ENCODE assay signal across 3 cellular contexts in the genomic region with DNA sequence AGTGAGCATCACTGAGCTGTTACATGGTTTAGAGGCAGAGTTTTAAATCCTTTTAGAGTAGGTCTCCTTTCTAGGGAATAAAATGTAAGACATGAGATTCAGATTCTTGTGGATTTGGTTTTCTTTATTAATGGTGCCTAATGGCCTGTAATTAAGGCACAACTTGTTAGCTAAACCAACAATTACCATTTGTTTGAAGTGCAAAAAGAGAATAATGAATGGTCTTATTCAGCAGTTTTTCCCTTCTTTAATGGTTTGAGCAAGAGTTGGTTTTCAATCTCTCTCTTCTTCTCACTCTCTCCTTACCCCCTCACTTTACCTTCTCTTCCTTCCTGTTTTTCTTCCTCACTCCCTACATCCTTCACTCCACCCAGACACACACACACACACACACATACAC.
TF ChIP-seq lines count a peak whose summit lies in the region.

No MANE protein-coding gene starts in this region.

TF ChIP-seq in A549, 52 proteins besides CTCF, POLR2A, EP300 and RAD21 (continued from another document):
- no peak for TF ChIP-seq FOSL2 (IDR thresholded peaks at IDR 0.05)
- no peak for TF ChIP-seq FOSL2 (CRISPR knock-in tag; IDR thresholded peaks at IDR 0.05)
- TF ChIP-seq MAFK (IDR thresholded peaks at IDR 0.05; ENCODE audit: partially characterized antibody): peak; percentile 19
- TF ChIP-seq RARB (CRISPR knock-in tag; IDR thresholded peaks at IDR 0.05): no peak

TF ChIP-seq in IMR-90, 13 proteins besides CTCF, POLR2A, EP300 and RAD21:
- TF ChIP-seq, protein P1, sequence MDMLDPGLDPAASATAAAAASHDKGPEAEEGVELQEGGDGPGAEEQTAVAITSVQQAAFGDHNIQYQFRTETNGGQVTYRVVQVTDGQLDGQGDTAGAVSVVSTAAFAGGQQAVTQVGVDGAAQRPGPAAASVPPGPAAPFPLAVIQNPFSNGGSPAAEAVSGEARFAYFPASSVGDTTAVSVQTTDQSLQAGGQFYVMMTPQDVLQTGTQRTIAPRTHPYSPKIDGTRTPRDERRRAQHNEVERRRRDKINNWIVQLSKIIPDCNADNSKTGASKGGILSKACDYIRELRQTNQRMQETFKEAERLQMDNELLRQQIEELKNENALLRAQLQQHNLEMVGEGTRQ (IDR thresholded peaks at IDR 0.05; ENCODE audit: low read depth, low read length): no peak
- peak; percentile 33; the same call in 1 of the 2 replicates for TF ChIP-seq MAFK (IDR thresholded peaks at IDR 0.05; ENCODE audit: low read depth, low read length)

TF ChIP-seq in K562, 482 proteins besides CTCF, POLR2A, EP300 and RAD21 (continued from another document):
- TF ChIP-seq BRCA1 (IDR thresholded peaks at IDR 0.05) (no peak), BRCA1 (CRISPR knock-in tag; IDR thresholded peaks at IDR 0.05) (no peak), ZNF140 (CRISPR knock-in tag; IDR thresholded peaks at IDR 0.05) (no peak), ARNT (IDR thresholded peaks at IDR 0.05) (no peak), CBX5 (IDR thresholded peaks at IDR 0.05; ENCODE audit: borderline replicate concordance, low read depth) (no peak), CBFA2T2 (conservative IDR thresholded peaks at IDR 0.05) (no peak), ZNF316 (IDR thresholded peaks at IDR 0.05) (peak; percentile 78), NFE2 (IDR thresholded peaks at IDR 0.05; ENCODE audit: low read depth) (no peak), C11orf30 (IDR thresholded peaks at IDR 0.05; ENCODE audit: low read depth) (peak; percentile 73), ZNF57 (CRISPR knock-in tag; IDR thresholded peaks at IDR 0.05) (no peak), RB1 (IDR thresholded peaks at IDR 0.05; ENCODE audit: low read depth) (no peak), STAT5B (CRISPR knock-in tag; IDR thresholded peaks at IDR 0.05) (no peak), MAFG (tag; conservative IDR thresholded peaks at IDR 0.05) (peak; percentile 35; the same call in 1 of the 2 replicates), EWSR1 (IDR thresholded peaks at IDR 0.05; ENCODE audit: borderline replicate concordance, low read depth, partially characterized antibody) (no peak), KHSRP (IDR thresholded peaks at IDR 0.05) (no peak), RAD51 (IDR thresholded peaks at IDR 0.05; ENCODE audit: borderline replicate concordance, low read depth) (no peak), CAMTA2 (CRISPR knock-in tag; conservative IDR thresholded peaks at IDR 0.05) (no peak)
- TF ChIP-seq, protein P2, sequence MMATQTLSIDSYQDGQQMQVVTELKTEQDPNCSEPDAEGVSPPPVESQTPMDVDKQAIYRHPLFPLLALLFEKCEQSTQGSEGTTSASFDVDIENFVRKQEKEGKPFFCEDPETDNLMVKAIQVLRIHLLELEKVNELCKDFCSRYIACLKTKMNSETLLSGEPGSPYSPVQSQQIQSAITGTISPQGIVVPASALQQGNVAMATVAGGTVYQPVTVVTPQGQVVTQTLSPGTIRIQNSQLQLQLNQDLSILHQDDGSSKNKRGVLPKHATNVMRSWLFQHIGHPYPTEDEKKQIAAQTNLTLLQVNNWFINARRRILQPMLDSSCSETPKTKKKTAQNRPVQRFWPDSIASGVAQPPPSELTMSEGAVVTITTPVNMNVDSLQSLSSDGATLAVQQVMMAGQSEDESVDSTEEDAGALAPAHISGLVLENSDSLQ (IDR thresholded peaks at IDR 0.05): no peak
- TF ChIP-seq, protein P3, sequence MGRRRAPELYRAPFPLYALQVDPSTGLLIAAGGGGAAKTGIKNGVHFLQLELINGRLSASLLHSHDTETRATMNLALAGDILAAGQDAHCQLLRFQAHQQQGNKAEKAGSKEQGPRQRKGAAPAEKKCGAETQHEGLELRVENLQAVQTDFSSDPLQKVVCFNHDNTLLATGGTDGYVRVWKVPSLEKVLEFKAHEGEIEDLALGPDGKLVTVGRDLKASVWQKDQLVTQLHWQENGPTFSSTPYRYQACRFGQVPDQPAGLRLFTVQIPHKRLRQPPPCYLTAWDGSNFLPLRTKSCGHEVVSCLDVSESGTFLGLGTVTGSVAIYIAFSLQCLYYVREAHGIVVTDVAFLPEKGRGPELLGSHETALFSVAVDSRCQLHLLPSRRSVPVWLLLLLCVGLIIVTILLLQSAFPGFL (CRISPR knock-in tag; IDR thresholded peaks at IDR 0.05): no peak
- TF ChIP-seq, protein P4, sequence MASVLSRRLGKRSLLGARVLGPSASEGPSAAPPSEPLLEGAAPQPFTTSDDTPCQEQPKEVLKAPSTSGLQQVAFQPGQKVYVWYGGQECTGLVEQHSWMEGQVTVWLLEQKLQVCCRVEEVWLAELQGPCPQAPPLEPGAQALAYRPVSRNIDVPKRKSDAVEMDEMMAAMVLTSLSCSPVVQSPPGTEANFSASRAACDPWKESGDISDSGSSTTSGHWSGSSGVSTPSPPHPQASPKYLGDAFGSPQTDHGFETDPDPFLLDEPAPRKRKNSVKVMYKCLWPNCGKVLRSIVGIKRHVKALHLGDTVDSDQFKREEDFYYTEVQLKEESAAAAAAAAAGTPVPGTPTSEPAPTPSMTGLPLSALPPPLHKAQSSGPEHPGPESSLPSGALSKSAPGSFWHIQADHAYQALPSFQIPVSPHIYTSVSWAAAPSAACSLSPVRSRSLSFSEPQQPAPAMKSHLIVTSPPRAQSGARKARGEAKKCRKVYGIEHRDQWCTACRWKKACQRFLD (CRISPR knock-in tag; IDR thresholded peaks at IDR 0.05): no peak
- TF ChIP-seq, protein P5, sequence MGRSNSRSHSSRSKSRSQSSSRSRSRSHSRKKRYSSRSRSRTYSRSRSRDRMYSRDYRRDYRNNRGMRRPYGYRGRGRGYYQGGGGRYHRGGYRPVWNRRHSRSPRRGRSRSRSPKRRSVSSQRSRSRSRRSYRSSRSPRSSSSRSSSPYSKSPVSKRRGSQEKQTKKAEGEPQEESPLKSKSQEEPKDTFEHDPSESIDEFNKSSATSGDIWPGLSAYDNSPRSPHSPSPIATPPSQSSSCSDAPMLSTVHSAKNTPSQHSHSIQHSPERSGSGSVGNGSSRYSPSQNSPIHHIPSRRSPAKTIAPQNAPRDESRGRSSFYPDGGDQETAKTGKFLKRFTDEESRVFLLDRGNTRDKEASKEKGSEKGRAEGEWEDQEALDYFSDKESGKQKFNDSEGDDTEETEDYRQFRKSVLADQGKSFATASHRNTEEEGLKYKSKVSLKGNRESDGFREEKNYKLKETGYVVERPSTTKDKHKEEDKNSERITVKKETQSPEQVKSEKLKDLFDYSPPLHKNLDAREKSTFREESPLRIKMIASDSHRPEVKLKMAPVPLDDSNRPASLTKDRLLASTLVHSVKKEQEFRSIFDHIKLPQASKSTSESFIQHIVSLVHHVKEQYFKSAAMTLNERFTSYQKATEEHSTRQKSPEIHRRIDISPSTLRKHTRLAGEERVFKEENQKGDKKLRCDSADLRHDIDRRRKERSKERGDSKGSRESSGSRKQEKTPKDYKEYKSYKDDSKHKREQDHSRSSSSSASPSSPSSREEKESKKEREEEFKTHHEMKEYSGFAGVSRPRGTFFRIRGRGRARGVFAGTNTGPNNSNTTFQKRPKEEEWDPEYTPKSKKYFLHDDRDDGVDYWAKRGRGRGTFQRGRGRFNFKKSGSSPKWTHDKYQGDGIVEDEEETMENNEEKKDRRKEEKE (IDR thresholded peaks at IDR 0.05; ENCODE audit: borderline replicate concordance in 1 of 2, control insufficient read depth in 1 of 2, low read depth in 2 of 2, low read length in 1 of 2): no peak
TF ChIP-seq in K562: peak in this region for 3.
